Comparison of ENCODE assay signal across 8 cellular contexts in genomic region chr17:29180051-29180787, GRCh38. TPM values are rescaled to one million over a fixed set of nuclear protein-coding genes. Genes with fewer than 3 reads are reported as not detected.
DNase-seq lines count a peak whose midpoint lies in the region; ATAC-seq lines count a peak whose summit lies in the region.

MYO18A (minus strand) TSS chr17:29180398; CDS start chr17:29166940, 13,458 bp downstream.

- peak; percentile 92 to 93 for ATAC-seq in CD4-positive, CD25-positive, alpha-beta regulatory T cell (ENCODE audit: low read depth in 2 of 2)
- peak; percentile 75 for ATAC-seq in GM19452 (IDR thresholded peaks at IDR 0.05; ENCODE audit: unreplicated experiment)

- H3K9ac ChIP-seq in mucosa of stomach (ENCODE audit: low read length): peak within 1 kb of the TSS; percentile 84

- peak within 1 kb of the TSS in 1 of 3 donors; percentile 31 for H3K27ac Mint-ChIP-seq in CD4-positive, CD25-positive, alpha-beta regulatory T cell

- H3K36me3 ChIP-seq in CD4-positive, CD25-positive, alpha-beta regulatory T cell (ENCODE audit: control insufficient read depth, insufficient read depth, low read length): no peaks in the 10 kb centered on the region
- H3K36me3 ChIP-seq in esophagus (ENCODE audit: control insufficient read depth in 2 of 2, insufficient read depth in 2 of 2, low read length in 1 of 2) (no peaks in the 10 kb centered on the region), mucosa of stomach (ENCODE audit: control insufficient read depth, insufficient read depth, low read length) (no peaks in the 10 kb centered on the region)

- no peaks in the 10 kb centered on the region for H3K9me3 ChIP-seq in CD4-positive, CD25-positive, alpha-beta regulatory T cell (ENCODE audit: control insufficient read depth in 2 of 2, low read length in 2 of 2)
- H3K9me3 ChIP-seq in esophagus (ENCODE audit: control insufficient read depth in 2 of 2, insufficient read depth in 1 of 2, low read depth in 1 of 2, low read length in 1 of 2) (no peaks in the 10 kb centered on the region), mucosa of stomach (ENCODE audit: control insufficient read depth, low read length) (no peaks in the 10 kb centered on the region)

- peaks cover 4 to 38% (median 17%) of the 10 kb centered on the region in 4 donors for H3K4me1 Mint-ChIP-seq in CD4-positive, CD25-positive, alpha-beta regulatory T cell

- no peak within 1 kb of the TSS for H3K4me3 ChIP-seq in CD4-positive, CD25-positive, alpha-beta regulatory T cell (ENCODE audit: low read depth, low read length)
- peak within 1 kb of the TSS; percentile 65 to 83 for H3K4me3 ChIP-seq in esophagus (ENCODE audit: low read depth in 1 of 2, low read length in 2 of 2)
- H3K4me3 ChIP-seq in mucosa of stomach (ENCODE audit: low read length): peak within 1 kb of the TSS; percentile 20

- no peaks in the 10 kb centered on the region for H3K36me3 Mint-ChIP-seq in CD4-positive, CD25-positive, alpha-beta regulatory T cell

- H3K9me3 Mint-ChIP-seq in CD4-positive, CD25-positive, alpha-beta regulatory T cell: no peaks in the 10 kb centered on the region

- H3K27ac ChIP-seq in CD4-positive, CD25-positive, alpha-beta regulatory T cell (ENCODE audit: insufficient read depth, low read length, poor library complexity, severe bottlenecking): no peak within 1 kb of the TSS
- peak within 1 kb of the TSS; percentile 98 to 99 for H3K27ac ChIP-seq in esophagus (ENCODE audit: low read depth in 2 of 2, low read length in 1 of 2)

- DNase-seq in CD4-positive, CD25-positive, alpha-beta regulatory T cell: peak; percentile 69 to 80 (median 72)
- DNase-seq in HS-5 (ENCODE audit: low read depth) (peak; percentile 24), OCI-M1 (lab: John Stamatoyannopoulos, UW) (peak; percentile 90)
- peak; percentile 87 for DNase-seq in activated T-cell treated with anti-CD3 and anti-CD28 coated beads, Interleukin-2, amount 50 U/mL, for 1 hour
- peak; percentile 55 to 64 for DNase-seq in stimulated activated CD8-positive, alpha-beta memory T cell treated with anti-CD3 and anti-CD28 coated beads, Interleukin-7, amount 100 ng/mL, for 1 hour (ENCODE audit: low read depth in 2 of 2)

- WGBS in esophagus, 2 donors: 1% methylated on average over 58 to 75 of the region's 75 CpGs

- peaks cover 26% of the 10 kb centered on the region for H3K4me1 ChIP-seq in CD4-positive, CD25-positive, alpha-beta regulatory T cell (ENCODE audit: control insufficient read depth, insufficient read depth, low read length, poor library complexity, severe bottlenecking)
- peaks cover 4 to 20% of the 10 kb centered on the region in 2 donors for H3K4me1 ChIP-seq in esophagus (ENCODE audit: control insufficient read depth in 2 of 2, insufficient read depth in 2 of 2, low read length in 1 of 2)
- H3K4me1 ChIP-seq in mucosa of stomach (ENCODE audit: control insufficient read depth, insufficient read depth, low read length): peaks cover 48% of the 10 kb centered on the region

- H3K4me3 Mint-ChIP-seq in CD4-positive, CD25-positive, alpha-beta regulatory T cell: peak within 1 kb of the TSS; percentile 70 to 84 (median 72)

- peaks cover 16% of the 10 kb centered on the region for H3K27me3 Mint-ChIP-seq in CD4-positive, CD25-positive, alpha-beta regulatory T cell

- no peaks in the 10 kb centered on the region for H3K27me3 ChIP-seq in CD4-positive, CD25-positive, alpha-beta regulatory T cell (ENCODE audit: control insufficient read depth, insufficient read depth, low read length)
- H3K27me3 ChIP-seq in esophagus (ENCODE audit: control insufficient read depth in 1 of 2, insufficient read depth in 2 of 2, low read length in 2 of 2): no peaks in the 10 kb centered on the region
- no peaks in the 10 kb centered on the region for H3K27me3 ChIP-seq in mucosa of stomach (ENCODE audit: control insufficient read depth, insufficient read depth, low read length)

RNA-seq across cellular contexts. Expression of gene MYO18A, which starts in this region (rescaled TPM):
- 193 TPM for total RNA-seq in CD4-positive, CD25-positive, alpha-beta regulatory T cell
- 10 to 100 TPM; 16.8 to 22.6 (median 20.2) TPM for polyA plus RNA-seq in CD4-positive, CD25-positive, alpha-beta regulatory T cell
- 10 to 100 TPM; 39.1 to 86.4 TPM for polyA plus RNA-seq in esophagus

Comparison
In these comparisons a context has a peak if more than half of its experiments do, and no peak if none do; other contexts are left out.
1. DNase-seq: peak in every context shown above with its lines; median percentile 90 in OCI-M1; 87 in activated T-cell treated with anti-CD3 and anti-CD28 coated beads, Interleukin-2, amount 50 U/mL, for 1 hour; 72 in CD4-positive, CD25-positive, alpha-beta regulatory T cell; 60 in stimulated activated CD8-positive, alpha-beta memory T cell treated with anti-CD3 and anti-CD28 coated beads, Interleukin-7, amount 100 ng/mL, for 1 hour; 24 in HS-5.